Comparison of ENCODE assay signal across 14 cellular contexts in the genomic region with DNA sequence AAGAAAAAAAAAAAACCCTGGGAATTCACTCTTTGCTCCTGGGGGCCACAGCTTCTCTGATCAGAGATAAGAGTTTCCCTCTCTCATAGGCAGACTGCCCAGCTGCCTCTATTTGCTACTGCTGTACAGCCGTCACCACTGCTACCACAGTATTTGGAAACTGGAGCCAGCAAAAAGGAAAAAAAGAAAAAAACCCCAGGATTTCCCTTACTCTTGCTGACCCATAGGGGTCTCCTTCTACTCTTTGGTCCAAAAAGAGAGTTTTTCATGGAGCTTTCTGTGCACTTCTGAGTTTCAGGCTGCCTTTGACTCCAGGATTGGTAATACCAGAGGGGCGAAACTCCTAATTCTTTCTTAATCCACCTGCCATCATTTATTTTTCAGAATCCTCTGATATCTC.
A peak's percentile ranks its signal among the peaks of the same experiment; 100 is the strongest.
DNase-seq lines count a peak whose midpoint lies in the region; TF ChIP-seq lines count a peak whose summit lies in the region.
"Had no signal": no experiment of that assay in that cellular context is flagged by ENCODE, and none has a peak within 500 bp of the region (broad histone marks: within the 10 kb centered on the region; RNA-seq: fewer than 3 reads in every experiment).

No MANE protein-coding gene starts in this region.

- H3K36me3 Mint-ChIP-seq in brain (no peaks in the 10 kb centered on the region), nephron (ENCODE audit: low read depth) (no peaks in the 10 kb centered on the region)

- H2AFZ ChIP-seq in Loucy (ENCODE audit: low read length), result no peak overlapping the region

- H4K20me1 ChIP-seq in Loucy (ENCODE audit: insufficient read depth, low read length, poor library complexity, severe bottlenecking), result no peaks in the 10 kb centered on the region

- DNase-seq in EL (peak; percentile 25), NCI-H1930 (lab: John Stamatoyannopoulos, UW) (no peak), Ammon's horn (ENCODE audit: low spot score) (no peak), GF-D8 (lab: John Stamatoyannopoulos, UW) (no peak), NCI-H748 (lab: John Stamatoyannopoulos, UW; ENCODE audit: unreplicated experiment) (no peak)
- DNase-seq: activated CD4-positive, alpha-beta T cell treated with anti-CD3 and anti-CD28 coated beads, Interleukin-2, amount 50 U/mL, for 48 hours; cerebellar nuclear complex; lower lobe of right lung; NCI-H226; stimulated activated CD4-positive, alpha-beta T cell treated with anti-CD3 and anti-CD28 coated beads, Interleukin-2, amount 100 ng/mL, for 48 hours had no signal

- H3K27me3 ChIP-seq in Loucy (ENCODE audit: insufficient read depth, low read length, poor library complexity, severe bottlenecking), result no peaks in the 10 kb centered on the region
- H3K27me3 ChIP-seq: vagina had no signal

- peak; percentile 56 for TF ChIP-seq CTCF in Loucy (conservative IDR thresholded peaks at IDR 0.05; ENCODE audit: low read length)
- TF ChIP-seq CTCF in brain (conservative IDR thresholded peaks at IDR 0.05), result peak; percentile 39 to 62
- peak; percentile 46 to 55 (median 48) for TF ChIP-seq CTCF in nephron (IDR thresholded peaks at IDR 0.05; ENCODE audit: unreplicated experiment in 3 of 3)

- H3K9me3 ChIP-seq in Loucy (ENCODE audit: insufficient read depth, low read depth, low read length), result no peaks in the 10 kb centered on the region
- H3K9me3 ChIP-seq: lower lobe of right lung, vagina had no signal

- H3K4me3 ChIP-seq in Loucy (ENCODE audit: low read length, poor library complexity, severe bottlenecking), result no peak overlapping the region
- H3K4me3 ChIP-seq: lower lobe of right lung, vagina had no signal

- H3K4me3 Mint-ChIP-seq in brain, result no peak overlapping the region
- H3K4me3 Mint-ChIP-seq in nephron, result no peak overlapping the region

- peaks cover 18% of the 10 kb centered on the region for H3K27me3 Mint-ChIP-seq in brain
- peaks cover 33% of the 10 kb centered on the region for H3K27me3 Mint-ChIP-seq in nephron (ENCODE audit: low read depth)

- no peak overlapping the region for H3K9ac ChIP-seq in Loucy (ENCODE audit: low read depth, low read length, poor library complexity, severe bottlenecking)

- no peak overlapping the region for H3K27ac Mint-ChIP-seq in brain
- H3K27ac Mint-ChIP-seq in nephron, result no peak overlapping the region

- no peaks in the 10 kb centered on the region for H3K9me2 ChIP-seq in Loucy (replicated peaks; ENCODE audit: low read depth, low read length)

- no peaks in the 10 kb centered on the region for H3K4me1 ChIP-seq in Loucy (ENCODE audit: insufficient read depth, low read length, poor library complexity, severe bottlenecking)
- H3K4me1 ChIP-seq: lower lobe of right lung, vagina had no signal

- H3K79me2 ChIP-seq in Loucy (ENCODE audit: insufficient read depth, low read length), result no peaks in the 10 kb centered on the region

- H3K4me1 Mint-ChIP-seq in brain (peaks cover 10% of the 10 kb centered on the region), nephron (peaks cover 4% of the 10 kb centered on the region)

- no peak overlapping the region for H3K4me2 ChIP-seq in Loucy (ENCODE audit: low read depth, low read length, poor library complexity, severe bottlenecking)

- no peaks in the 10 kb centered on the region for H3F3A ChIP-seq in Loucy (ENCODE audit: low read depth)

- H3K9me3 Mint-ChIP-seq in brain (peaks cover 0 to 11% (median 4%) of the 10 kb centered on the region in 5 experiments), nephron (peaks cover 4% of the 10 kb centered on the region)

- H3K36me3 ChIP-seq in Loucy (ENCODE audit: insufficient read depth, low read length), result no peaks in the 10 kb centered on the region
- H3K36me3 ChIP-seq: lower lobe of right lung, vagina had no signal
